22 cellular contexts compared by ENCODE assay signal in the genomic region with DNA sequence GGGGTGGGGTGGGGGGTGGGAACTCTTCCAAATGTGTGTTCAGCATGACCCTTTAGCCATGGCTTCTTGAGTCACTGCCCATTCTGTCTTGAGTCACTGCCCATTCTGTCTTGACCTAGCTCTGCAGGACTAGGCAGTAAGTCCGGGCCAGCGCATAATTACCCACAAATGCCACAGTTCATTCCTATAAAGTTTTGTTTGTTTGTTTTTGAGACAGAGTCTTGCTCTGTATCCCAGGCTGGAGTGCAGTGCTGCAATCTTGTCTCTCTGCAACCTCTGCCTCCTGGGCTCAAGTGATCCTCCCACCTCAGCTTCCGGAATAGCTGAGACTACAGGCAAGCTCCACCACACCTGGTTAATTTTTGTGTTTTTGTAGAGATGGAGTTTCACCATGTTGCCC.
DNase-seq lines count a peak whose midpoint lies in the region; ATAC-seq and TF ChIP-seq lines count a peak whose summit lies in the region.
"Had no signal": no experiment of that assay in that cellular context is flagged by ENCODE, and none has a peak within 500 bp of the region (broad histone marks: within the 10 kb centered on the region; RNA-seq: fewer than 3 reads in every experiment).

No MANE protein-coding gene starts in this region.

- POLR2A ChIA-PET in activated CD8-positive, alpha-beta T cell treated with anti-CD3 and anti-CD28 coated beads, Interleukin-2, amount 10 ng/mL, durations not matched to agents 7 days and 5 days (lab: Charles Lee) = no interaction called here

- no peaks in the 10 kb centered on the region for H3K9me3 Mint-ChIP-seq in activated CD8-positive, alpha-beta T cell treated with anti-CD3 and anti-CD28 coated beads, Interleukin-2, amount 10 ng/mL, durations not matched to agents 7 days and 5 days (ENCODE audit: insufficient read depth)
- H3K9me3 Mint-ChIP-seq in H9 = no peaks in the 10 kb centered on the region
- H3K9me3 Mint-ChIP-seq: activated T-cell treated with anti-CD3 and anti-CD28 coated beads, Interleukin-2, amount 50 U/mL, for 4 hours had no signal

- no CpG with 5 or more reads among the region's 3 CpGs for WGBS in H9 (ENCODE audit: extremely low coverage, insufficient read length, low lambda C conversion rate)

- no peak overlapping the region for H2BK5ac ChIP-seq in H9 (ENCODE audit: insufficient read length, low read length)

- H3T11ph ChIP-seq in H9 (ENCODE audit: low read length) = no peak overlapping the region

- H3K4me3 Mint-ChIP-seq in activated CD8-positive, alpha-beta T cell treated with anti-CD3 and anti-CD28 coated beads, Interleukin-2, amount 10 ng/mL, durations not matched to agents 7 days and 5 days = peak overlapping the region; percentile 60
- no peak overlapping the region for H3K4me3 Mint-ChIP-seq in H9
- H3K4me3 Mint-ChIP-seq: mesothelial cell of epicardium had no signal

- no peak overlapping the region for H3K18ac ChIP-seq in H9 (ENCODE audit: insufficient read length, low read depth, low read length)

- H4K91ac ChIP-seq in H9 (ENCODE audit: insufficient read length, low read depth, low read length) = no peak overlapping the region

- no peak overlapping the region for H2BK15ac ChIP-seq in H9 (ENCODE audit: low read depth, low read length)

- H3K9me3 ChIP-seq in H9 (ENCODE audit: control insufficient read depth, low read depth, low read length) = no peaks in the 10 kb centered on the region
- H3K9me3 ChIP-seq: tibial nerve had no signal

- H2AK5ac ChIP-seq in H9 (ENCODE audit: insufficient read length, low read length) = no peak overlapping the region

- H2BK20ac ChIP-seq in H9 (ENCODE audit: low read depth, low read length, poor library complexity, severe bottlenecking) = no peak overlapping the region

- H3K9ac ChIP-seq in H9 (ENCODE audit: extremely low read depth, insufficient read length, low read length) = no peak overlapping the region

- no peaks in the 10 kb centered on the region for H3K4me1 ChIP-seq in H9 (ENCODE audit: insufficient read depth, low read length)

- CTCF ChIA-PET in activated CD8-positive, alpha-beta T cell treated with anti-CD3 and anti-CD28 coated beads, Interleukin-2, amount 10 ng/mL, durations not matched to agents 7 days and 5 days (lab: Charles Lee) = interaction anchor here (0.6 to 1.3 kb wide), 3 partner anchors 13 to 90 kb away, joined by 3 to 5 read pairs (median 4); no protein-coding TSS in a partner anchor

- no peaks in the 10 kb centered on the region for H4K20me1 ChIP-seq in H9 (ENCODE audit: control insufficient read depth, insufficient read depth, insufficient read length)

- H3K4me1 Mint-ChIP-seq in activated CD8-positive, alpha-beta T cell treated with anti-CD3 and anti-CD28 coated beads, Interleukin-2, amount 10 ng/mL, durations not matched to agents 7 days and 5 days (ENCODE audit: low read depth) = peaks cover 61% of the 10 kb centered on the region
- peaks cover 0 to 6% of the 10 kb centered on the region in 2 experiments; a peak in 2 of 4 replicates for H3K4me1 Mint-ChIP-seq in H9
- H3K4me1 Mint-ChIP-seq: mesothelial cell of epicardium had no signal

- H3K4ac ChIP-seq in H9 (ENCODE audit: low read depth, low read length) = no peak overlapping the region

- H3K27me3 ChIP-seq in H9 (ENCODE audit: insufficient read depth, low read length) = no peaks in the 10 kb centered on the region
- H3K27me3 ChIP-seq: dorsolateral prefrontal cortex, tibial nerve had no signal

- H3K23me2 ChIP-seq in H9 (ENCODE audit: insufficient read length, low read depth, low read length, poor library complexity, severe bottlenecking) = no peaks in the 10 kb centered on the region

- no peak overlapping the region for H3K14ac ChIP-seq in H9 (ENCODE audit: insufficient read depth, low read length)

- peak overlapping the region; percentile 92 for H3K27ac Mint-ChIP-seq in activated CD8-positive, alpha-beta T cell treated with anti-CD3 and anti-CD28 coated beads, Interleukin-2, amount 10 ng/mL, durations not matched to agents 7 days and 5 days
- peak overlapping the region in 1 of 3 experiments; percentile 40; a peak in 1 of 7 replicates for H3K27ac Mint-ChIP-seq in H9
- H3K27ac Mint-ChIP-seq: mesothelial cell of epicardium had no signal

- H2BK12ac ChIP-seq in H9 (ENCODE audit: insufficient read length, low read depth, low read length) = no peak overlapping the region

- DNase-seq in AG09309 (ENCODE audit: low read depth) = peak; percentile 14
- DNase-seq in GM04503 (ENCODE audit: low read depth) = peak; percentile 64
- DNase-seq in activated CD8-positive, alpha-beta T cell treated with anti-CD3 and anti-CD28 coated beads, Interleukin-2, amount 10 ng/mL, durations not matched to agents 7 days and 5 days = no peak
- peak; percentile 90 for DNase-seq in left kidney (ENCODE audit: low read depth, low spot score)
- no peak for DNase-seq in GM10266 (ENCODE audit: extremely low spot score)
- no peak for DNase-seq in NCI-H345 (lab: John Stamatoyannopoulos, UW)
- no peak for DNase-seq in H9
- DNase-seq: activated CD4-positive, CD25-positive, alpha-beta regulatory T cell; activated T-cell treated with anti-CD3 and anti-CD28 coated beads, Interleukin-2, amount 50 U/mL, for 4 hours; amygdala; dorsolateral prefrontal cortex; foreskin fibroblast; NCI-H1417; NCI-H510A treated with DMSO at 0.1 percent for 48 hours; stimulated activated CD4-positive, alpha-beta T cell treated with anti-CD3 and anti-CD28 coated beads, Interleukin-2, amount 100 ng/mL, for 24 hours; stimulated activated CD8-positive, alpha-beta memory T cell treated with anti-CD3 and anti-CD28 coated beads, Interleukin-4, amount 100 ng/mL, for 48 hours had no signal

- H3K56ac ChIP-seq in H9 (ENCODE audit: insufficient read length, low read depth, low read length) = no peak overlapping the region

- H3K27me3 Mint-ChIP-seq in activated CD8-positive, alpha-beta T cell treated with anti-CD3 and anti-CD28 coated beads, Interleukin-2, amount 10 ng/mL, durations not matched to agents 7 days and 5 days (ENCODE audit: low read depth) = no peaks in the 10 kb centered on the region
- H3K27me3 Mint-ChIP-seq in H9 (ENCODE audit: low read depth) = no peaks in the 10 kb centered on the region

- no peak overlapping the region for H4K8ac ChIP-seq in H9 (replicated peaks; ENCODE audit: insufficient read length, low read depth, low read length)

- peak; percentile 28 for ATAC-seq in activated CD8-positive, alpha-beta T cell treated with anti-CD3 and anti-CD28 coated beads, Interleukin-2, amount 10 ng/mL, durations not matched to agents 7 days and 5 days
- no peak for ATAC-seq in HG03025 (IDR thresholded peaks at IDR 0.05; ENCODE audit: low FRiP score, unreplicated experiment)
- ATAC-seq: activated T-cell treated with anti-CD3 and anti-CD28 coated beads, Interleukin-2, amount 50 U/mL, for 4 hours; HepG2; SK-N-SH treated with all-trans-retinoic acid at 6 μM for 48 hours had no signal

- H3K79me2 ChIP-seq in H9 (ENCODE audit: insufficient read depth, low read length) = no peaks in the 10 kb centered on the region

- no peak overlapping the region for H2BK120ac ChIP-seq in H9 (ENCODE audit: low read depth, low read length, poor library complexity, severe bottlenecking)

- no peak overlapping the region for H4K5ac ChIP-seq in H9 (ENCODE audit: insufficient read length, low read depth, low read length)

- H3K36me3 Mint-ChIP-seq in activated CD8-positive, alpha-beta T cell treated with anti-CD3 and anti-CD28 coated beads, Interleukin-2, amount 10 ng/mL, durations not matched to agents 7 days and 5 days (ENCODE audit: low read depth) = peaks cover 3% of the 10 kb centered on the region
- no peaks in the 10 kb centered on the region for H3K36me3 Mint-ChIP-seq in H9 (ENCODE audit: insufficient read depth in 1 of 3, low read depth in 3 of 3)
- H3K36me3 Mint-ChIP-seq: mesothelial cell of epicardium had no signal

- no peak for TF ChIP-seq CTCF in AG09309 (IDR thresholded peaks at IDR 0.05; ENCODE audit: control insufficient read depth, insufficient read depth, low read depth, low read length, missing control alignments)
- no peak for TF ChIP-seq CTCF in GM10266 (IDR thresholded peaks at IDR 0.05; ENCODE audit: control insufficient read depth, insufficient read depth, low read depth, missing control alignments)
- TF ChIP-seq CTCF in H9 (conservative IDR thresholded peaks at IDR 0.05) = no peak

- H3K4me2 ChIP-seq in H9 (ENCODE audit: insufficient read depth, insufficient read length, low read length) = no peak overlapping the region
- H3K4me2 ChIP-seq: PC-9 had no signal

- no peak overlapping the region for H3K23ac ChIP-seq in H9 (ENCODE audit: insufficient read length, low read depth, low read length)

- no peak overlapping the region for H3K4me3 ChIP-seq in AG09309 (ENCODE audit: control insufficient read depth, low read depth, low read length)
- H3K4me3 ChIP-seq: dorsolateral prefrontal cortex, PC-9, tibial nerve had no signal

- no peak overlapping the region for H3K27ac ChIP-seq in H9 (ENCODE audit: insufficient read length, low read depth, low read length)
- H3K27ac ChIP-seq: dorsolateral prefrontal cortex, PC-9, tibial nerve had no signal

- H3K79me1 ChIP-seq in H9 (ENCODE audit: insufficient read depth, low read depth, low read length, poor library complexity, severe bottlenecking) = no peaks in the 10 kb centered on the region

- no peak overlapping the region for H2AFZ ChIP-seq in H9 (ENCODE audit: low read length)
- H2AFZ ChIP-seq: PC-9 had no signal

Comparison
In these comparisons a context has a peak if more than half of its experiments do, and no peak if none do; other contexts are left out.
1. DNase-seq: peak in AG09309 (single experiment), GM04503 (single experiment) and left kidney (single experiment); none in activated CD8-positive, alpha-beta T cell treated with anti-CD3 and anti-CD28 coated beads, Interleukin-2, amount 10 ng/mL, durations not matched to agents 7 days and 5 days (single experiment), GM10266 (single experiment), NCI-H345 (single experiment) and H9 (single experiment).